8 cellular contexts compared by ENCODE assay signal in genomic region chr21:17613242-17613676, GRCh38. TPM values are rescaled to one million over a fixed set of nuclear protein-coding genes. Genes with fewer than 3 reads are reported as not detected.
DNase-seq lines count a peak whose midpoint lies in the region; ATAC-seq and TF ChIP-seq lines count a peak whose summit lies in the region.

No MANE protein-coding gene starts in this region.

- POLR2A ChIA-PET in IMR-90 (lab: Charles Lee; ENCODE audit: unreplicated experiment): no interaction called here

- intact Hi-C loops in IMR-90 (cut with micrococcal nuclease): loop anchor here (5.0 to 10.0 kb wide), 2 partner anchors 232 to 916 kb away; no protein-coding TSS in a partner anchor
- intact Hi-C loops in activated naive CD4-positive, alpha-beta T cell treated with anti-CD3 and anti-CD28 coated beads for 36 hours (cut with micrococcal nuclease): loop anchor here (5.0 kb wide), 1 partner anchor 1416 kb away; no protein-coding TSS in a partner anchor
- intact Hi-C loops in ovary (cut with DNase I): no loop called here

- peak overlapping the region; percentile 46 for H3K27ac Mint-ChIP-seq in activated naive CD4-positive, alpha-beta T cell treated with anti-CD3 and anti-CD28 coated beads for 36 hours
- no peak overlapping the region for H3K27ac Mint-ChIP-seq in glutamatergic neuron (ENCODE audit: unreplicated experiment)

- no peak for TF ChIP-seq EP300 in ovary (IDR thresholded peaks at IDR 0.05)

- no peak for TF ChIP-seq CTCF in IMR-90 (conservative IDR thresholded peaks at IDR 0.05; ENCODE audit: low read depth, low read length)
- no peak for TF ChIP-seq CTCF in glutamatergic neuron (IDR thresholded peaks at IDR 0.05; ENCODE audit: partially characterized antibody, unreplicated experiment)
- TF ChIP-seq CTCF in ovary (IDR thresholded peaks at IDR 0.05): no peak

- H2BK20ac ChIP-seq in IMR-90 (ENCODE audit: low read depth, low read length): no peak overlapping the region

- H3K27ac ChIP-seq in IMR-90 (ENCODE audit: insufficient read depth, low read length): no peak overlapping the region
- peak overlapping the region; percentile 82 to 84 for H3K27ac ChIP-seq in ovary

- H2AK9ac ChIP-seq in IMR-90 (replicated peaks; ENCODE audit: low read depth, low read length, poor library complexity): peak overlapping the region; percentile 77

- peak overlapping the region; percentile 72 for H3K4me3 Mint-ChIP-seq in activated naive CD4-positive, alpha-beta T cell treated with anti-CD3 and anti-CD28 coated beads for 36 hours
- peak overlapping the region; percentile 86 for H3K4me3 Mint-ChIP-seq in glutamatergic neuron (ENCODE audit: unreplicated experiment)

- DNase-seq in DMS153 (lab: John Stamatoyannopoulos, UW) (peak; percentile 15), DMS153 treated with DMSO at 0.1 percent for 48 hours (lab: John Stamatoyannopoulos, UW; ENCODE audit: unreplicated experiment) (no peak), IMR-90 (no peak), glutamatergic neuron (peak; percentile 17), ovary (peak; percentile 53 to 71 (median 64)), OCI-M1 (lab: John Stamatoyannopoulos, UW) (no peak)
- DNase-seq in activated naive CD4-positive, alpha-beta T cell treated with anti-CD3 and anti-CD28 coated beads for 36 hours: peak; percentile 5

- H2BK15ac ChIP-seq in IMR-90 (ENCODE audit: low read depth, low read length): no peak overlapping the region

- H3K14ac ChIP-seq in IMR-90 (replicated peaks; ENCODE audit: low read depth, low read length): peak overlapping the region; percentile 42; the same call in 1 of the 2 replicates

- H3K23ac ChIP-seq in IMR-90 (ENCODE audit: low read depth, low read length): 0 out of 2 replicates have a peak overlapping the region, but pooled peaks have one; percentile 85

- H3K36me3 Mint-ChIP-seq in activated naive CD4-positive, alpha-beta T cell treated with anti-CD3 and anti-CD28 coated beads for 36 hours (ENCODE audit: low read depth): peaks cover 23% of the 10 kb centered on the region
- H3K36me3 Mint-ChIP-seq in glutamatergic neuron (ENCODE audit: unreplicated experiment): peaks cover 4% of the 10 kb centered on the region

- BruUV-seq in IMR-90 (replicated peaks; lab: Mats Ljungman, UMichigan): no TSS peak

- no peak overlapping the region for H2BK5ac ChIP-seq in IMR-90 (ENCODE audit: low read depth, low read length, poor library complexity, severe bottlenecking)

- peak overlapping the region; percentile 29; the same call in 1 of the 2 replicates for H4K91ac ChIP-seq in IMR-90 (ENCODE audit: insufficient read depth, low read depth, low read length)

- CTCF ChIA-PET in IMR-90 (lab: Yijun Ruan, JAX): no interaction called here
- CTCF ChIA-PET in activated naive CD4-positive, alpha-beta T cell treated with anti-CD3 and anti-CD28 coated beads for 36 hours (lab: Charles Lee): interaction anchor here (0.5 kb wide), 1 partner anchor 14 kb away, joined by 3 read pairs; no protein-coding TSS in a partner anchor

- peak overlapping the region; percentile 43 for H3K4ac ChIP-seq in IMR-90 (ENCODE audit: low read depth, low read length)

- H3K4me3 ChIP-seq in IMR-90 (ENCODE audit: insufficient read depth, low read depth, low read length) (peak overlapping the region; percentile 71), ovary (peak overlapping the region; percentile 98)

- H4K5ac ChIP-seq in IMR-90 (ENCODE audit: low read depth, low read length): peak overlapping the region; percentile 86

- no peaks in the 10 kb centered on the region; the same call in 1 of the 2 replicates for H4K20me1 ChIP-seq in IMR-90 (ENCODE audit: insufficient read depth, low read length)

- no peak for TF ChIP-seq POLR2A in IMR-90 (IDR thresholded peaks at IDR 0.05; ENCODE audit: low read depth, low read length)
- no peak for TF ChIP-seq POLR2A in ovary (IDR thresholded peaks at IDR 0.05)

- H3K4me2 ChIP-seq in IMR-90 (ENCODE audit: low read depth, low read length): peak overlapping the region; percentile 62

- in situ Hi-C loops in IMR-90 (cut with MboI; ENCODE audit: low sequenced_read_pairs): no loop called here

- no peak overlapping the region for H3K9ac ChIP-seq in IMR-90 (ENCODE audit: low read depth, low read length)

- dilution Hi-C loops in IMR-90 (cut with HindIII; ENCODE audit: low sequenced_read_pairs, unreplicated experiment): no loop called here

- no peak overlapping the region for H2AK5ac ChIP-seq in IMR-90 (ENCODE audit: low read depth, low read length)

- H3K79me1 ChIP-seq in IMR-90 (ENCODE audit: low read depth in 1 of 2, low read length in 2 of 2): peaks cover 3% of the 10 kb centered on the region in 2 experiments; a peak in 2 of 4 replicates

- H4K8ac ChIP-seq in IMR-90 (ENCODE audit: low read depth in 2 of 2, low read length in 2 of 2): peak overlapping the region; percentile 67 to 92

- peaks cover 27% of the 10 kb centered on the region for H3K4me1 Mint-ChIP-seq in activated naive CD4-positive, alpha-beta T cell treated with anti-CD3 and anti-CD28 coated beads for 36 hours (ENCODE audit: low read depth)
- H3K4me1 Mint-ChIP-seq in glutamatergic neuron (ENCODE audit: low read depth, unreplicated experiment): peaks cover 4% of the 10 kb centered on the region

- H3K27me3 ChIP-seq in IMR-90 (ENCODE audit: control insufficient read depth, insufficient read depth, low read length) (no peaks in the 10 kb centered on the region), ovary (no peaks in the 10 kb centered on the region)

- TF ChIP-seq RAD21 in IMR-90 (IDR thresholded peaks at IDR 0.05; ENCODE audit: low read length): no peak

- H3K4me1 ChIP-seq in IMR-90 (ENCODE audit: control insufficient read depth, insufficient read depth, low read length): no peaks in the 10 kb centered on the region; the same call in 1 of the 2 replicates
- peaks cover 6% of the 10 kb centered on the region for H3K4me1 ChIP-seq in ovary (ENCODE audit: insufficient read depth)

- H3K27me3 Mint-ChIP-seq in activated naive CD4-positive, alpha-beta T cell treated with anti-CD3 and anti-CD28 coated beads for 36 hours (ENCODE audit: low read depth): no peaks in the 10 kb centered on the region
- peaks cover 15% of the 10 kb centered on the region for H3K27me3 Mint-ChIP-seq in glutamatergic neuron (ENCODE audit: unreplicated experiment)

- H3K56ac ChIP-seq in IMR-90 (ENCODE audit: extremely low read depth, insufficient read depth, low read length): no peak overlapping the region

- WGBS in IMR-90 (ENCODE audit: extremely low coverage in 2 of 2, insufficient read length in 1 of 2), 2 experiments: 0% methylated on average over 2 of the region's 16 CpGs; no CpG with 5 or more reads in 1 of the 2 experiments
- WGBS in ovary, 3 donors: 9 to 15% (median 12%) methylated on average over 16 of the region's 16 CpGs

- H3K9me1 ChIP-seq in IMR-90 (ENCODE audit: insufficient read depth, low read length): no peaks in the 10 kb centered on the region

- H3K9me3 Mint-ChIP-seq in activated naive CD4-positive, alpha-beta T cell treated with anti-CD3 and anti-CD28 coated beads for 36 hours: no peaks in the 10 kb centered on the region
- peaks cover 6% of the 10 kb centered on the region for H3K9me3 Mint-ChIP-seq in glutamatergic neuron (ENCODE audit: unreplicated experiment)

- H2BK120ac ChIP-seq in IMR-90 (ENCODE audit: low read depth, low read length): no peak overlapping the region

- no peak overlapping the region; the same call in 1 of the 2 replicates for H3K18ac ChIP-seq in IMR-90 (ENCODE audit: low read depth, low read length)

- H3K36me3 ChIP-seq in IMR-90 (ENCODE audit: control insufficient read depth, insufficient read depth, low read length) (peaks cover 3% of the 10 kb centered on the region; the same call in 1 of the 2 replicates), ovary (no peaks in the 10 kb centered on the region)

- ATAC-seq in IMR-90 (ENCODE audit: low read depth) (no peak; the same call in 1 of the 2 replicates), GM21529 (IDR thresholded peaks at IDR 0.05; ENCODE audit: unreplicated experiment) (no peak)

- no peaks in the 10 kb centered on the region for H3K9me3 ChIP-seq in IMR-90 (ENCODE audit: control insufficient read depth, insufficient read depth, low read length)
- no peaks in the 10 kb centered on the region for H3K9me3 ChIP-seq in ovary

- peak overlapping the region; percentile 97 for H2AFZ ChIP-seq in IMR-90 (replicated peaks; ENCODE audit: low read length, poor library complexity)

TF ChIP-seq in IMR-90, 13 proteins besides CTCF, POLR2A, EP300 and RAD21 (continues in another document):
- TF ChIP-seq RCOR1 (IDR thresholded peaks at IDR 0.05; ENCODE audit: insufficient replicate concordance, low read length): no peak
- no peak for TF ChIP-seq MXI1 (IDR thresholded peaks at IDR 0.05; ENCODE audit: borderline replicate concordance, low read depth, low read length)
- TF ChIP-seq MAZ (IDR thresholded peaks at IDR 0.05; ENCODE audit: borderline replicate concordance, low read depth, low read length): no peak
- TF ChIP-seq BHLHE40 (IDR thresholded peaks at IDR 0.05; ENCODE audit: low read depth, low read length): no peak
- TF ChIP-seq, protein P1, sequence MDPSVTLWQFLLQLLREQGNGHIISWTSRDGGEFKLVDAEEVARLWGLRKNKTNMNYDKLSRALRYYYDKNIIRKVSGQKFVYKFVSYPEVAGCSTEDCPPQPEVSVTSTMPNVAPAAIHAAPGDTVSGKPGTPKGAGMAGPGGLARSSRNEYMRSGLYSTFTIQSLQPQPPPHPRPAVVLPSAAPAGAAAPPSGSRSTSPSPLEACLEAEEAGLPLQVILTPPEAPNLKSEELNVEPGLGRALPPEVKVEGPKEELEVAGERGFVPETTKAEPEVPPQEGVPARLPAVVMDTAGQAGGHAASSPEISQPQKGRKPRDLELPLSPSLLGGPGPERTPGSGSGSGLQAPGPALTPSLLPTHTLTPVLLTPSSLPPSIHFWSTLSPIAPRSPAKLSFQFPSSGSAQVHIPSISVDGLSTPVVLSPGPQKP (IDR thresholded peaks at IDR 0.05; ENCODE audit: borderline replicate concordance, low read depth, low read length): no peak
- no peak for TF ChIP-seq FOS (IDR thresholded peaks at IDR 0.05; ENCODE audit: low read depth, low read length)
- no peak for TF ChIP-seq RFX5 (IDR thresholded peaks at IDR 0.05; ENCODE audit: low read depth, low read length)
- no peak for TF ChIP-seq CEBPB (IDR thresholded peaks at IDR 0.05; ENCODE audit: low read depth, low read length)
- no peak for TF ChIP-seq SMC3 (IDR thresholded peaks at IDR 0.05; ENCODE audit: low read depth, low read length)
- no peak for TF ChIP-seq CHD1 (IDR thresholded peaks at IDR 0.05; ENCODE audit: low read depth, low read length)
- no peak for TF ChIP-seq MAFK (IDR thresholded peaks at IDR 0.05; ENCODE audit: low read depth, low read length)
- TF ChIP-seq NFE2L2 (IDR thresholded peaks at IDR 0.05; ENCODE audit: low read depth, low read length): no peak

RNA-seq across cellular contexts. Expression of gene BTG3, which starts 0.6 kb away (rescaled TPM):
- 22.4 and 29.2 TPM in 2 replicates for total RNA-seq in IMR-90 (2012; rRNA removed)
- polyA plus RNA-seq in IMR-90 (2012; rRNA removed): 33.9 and 38.1 TPM in 2 replicates
- 14.1 and 27.6 TPM in 2 replicates for polyA plus RNA-seq in IMR-90 (2012; cell fraction: cytosol; rRNA removed)
- 7.8 and 51.2 TPM in 2 replicates for polyA plus RNA-seq in IMR-90 (2012; cell fraction: nucleus; rRNA removed; ENCODE audit: low replicate concordance)
- 10 to 100 TPM; 50.4 to 51.9 TPM for total RNA-seq in activated naive CD4-positive, alpha-beta T cell treated with anti-CD3 and anti-CD28 coated beads for 36 hours
- total RNA-seq in glutamatergic neuron (ENCODE audit: unreplicated experiment): 23.3 TPM
- 100 to 1,000 TPM in 1 of 7 donors, 10 to 100 TPM in 6; 16.7 to 181 (median 24.5) TPM for total RNA-seq in ovary
- polyA plus RNA-seq in ovary: 10 to 100 TPM; 22.6 to 28.3 TPM

Comparison
In these comparisons a context has a peak if more than half of its experiments do, and no peak if none do; other contexts are left out.
1. DNase-seq: peak in DMS153 (single experiment), activated naive CD4-positive, alpha-beta T cell treated with anti-CD3 and anti-CD28 coated beads for 36 hours (single experiment), glutamatergic neuron (single experiment) and ovary (5 of 5); none in DMS153 treated with DMSO at 0.1 percent for 48 hours (single experiment), IMR-90 (single experiment) and OCI-M1 (single experiment).
2. intact Hi-C loops: an anchor here in IMR-90 (5.0 to 10.0 kb wide) and activated naive CD4-positive, alpha-beta T cell treated with anti-CD3 and anti-CD28 coated beads for 36 hours (5.0 kb wide); none called in ovary.